4 cellular contexts compared by ENCODE assay signal in the genomic region with DNA sequence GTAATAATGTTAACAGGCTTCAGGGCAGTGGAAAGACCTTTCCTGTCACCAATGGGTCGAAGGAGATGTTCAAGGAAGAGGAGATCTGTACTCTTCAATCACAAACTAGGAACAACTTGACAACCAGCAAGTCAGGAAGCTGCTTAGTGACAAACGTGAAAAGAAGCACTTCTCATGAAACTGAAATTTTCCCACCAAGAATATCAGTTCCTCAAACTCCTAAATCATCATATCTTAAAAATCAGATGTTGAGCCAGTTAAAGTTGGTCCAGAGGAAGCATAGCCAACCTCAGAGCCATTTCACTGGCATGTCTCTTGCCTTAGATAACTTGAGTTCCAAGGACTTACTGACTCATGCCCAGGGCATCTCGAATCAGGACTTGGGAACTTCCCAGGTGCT.
DNase-seq lines count a peak whose midpoint lies in the region; ATAC-seq, FAIRE-seq and TF ChIP-seq lines count a peak whose summit lies in the region.
"Not testable (repeated sequence)": the region's sequence is repeated elsewhere in the genome, so short reads cannot be mapped to it uniquely, and the experiment has no call there.

No MANE protein-coding gene starts in this region.

- not testable (repeated sequence) for TF ChIP-seq CTCF in OCI-LY3 (IDR thresholded peaks at IDR 0.05; ENCODE audit: low read depth, low read length)

- not testable (repeated sequence) for DNase-seq in RCC 7860 (ENCODE audit: low spot score); central memory CD8-positive, alpha-beta T cell (ENCODE audit: low spot score in 2 of 2); stimulated activated naive B cell treated with anti-CD40 and anti-IgM and Interleukin-4, amounts not matched to agents 10 μg/mL and 1 μg/mL and 100 μg/mL, for 72 hours

- H3K27me3 ChIP-seq in OCI-LY3 (ENCODE audit: low read depth, low read length) = peaks cover 15% of the 10 kb centered on the region; the same call in 1 of the 2 replicates

- H3K36me3 Mint-ChIP-seq in central memory CD8-positive, alpha-beta T cell (ENCODE audit: insufficient read depth) = not testable (repeated sequence)
- peaks cover 0 to 13% of the 10 kb centered on the region in 2 donors for H3K36me3 Mint-ChIP-seq in stimulated activated naive B cell treated with anti-CD40 and anti-IgM and Interleukin-4, amounts not matched to agents 10 μg/mL and 1 μg/mL and 100 μg/mL, for 72 hours

- H3K4me1 ChIP-seq in OCI-LY3 (ENCODE audit: low read length) = peaks cover 15% of the 10 kb centered on the region

- not testable (repeated sequence) for H3K9me3 ChIP-seq in OCI-LY3 (ENCODE audit: insufficient read depth, low read length)

- not testable (repeated sequence) for H4K20me1 ChIP-seq in OCI-LY3 (ENCODE audit: insufficient read depth, low read length)

- not testable (repeated sequence) for H3K27ac Mint-ChIP-seq in central memory CD8-positive, alpha-beta T cell (ENCODE audit: low read depth); stimulated activated naive B cell treated with anti-CD40 and anti-IgM and Interleukin-4, amounts not matched to agents 10 μg/mL and 1 μg/mL and 100 μg/mL, for 72 hours

- peaks cover 14% of the 10 kb centered on the region for H3K9me3 Mint-ChIP-seq in central memory CD8-positive, alpha-beta T cell
- H3K9me3 Mint-ChIP-seq in stimulated activated naive B cell treated with anti-CD40 and anti-IgM and Interleukin-4, amounts not matched to agents 10 μg/mL and 1 μg/mL and 100 μg/mL, for 72 hours = peaks cover 8 to 11% of the 10 kb centered on the region in 2 donors

- not testable (repeated sequence) for H3K27ac ChIP-seq in OCI-LY3 (ENCODE audit: low read length)

- H3K4me3 ChIP-seq in OCI-LY3 (ENCODE audit: low read length) = not testable (repeated sequence)

- not testable (repeated sequence) for H3K79me2 ChIP-seq in OCI-LY3 (ENCODE audit: low read length)

- H3K4me3 Mint-ChIP-seq in central memory CD8-positive, alpha-beta T cell; stimulated activated naive B cell treated with anti-CD40 and anti-IgM and Interleukin-4, amounts not matched to agents 10 μg/mL and 1 μg/mL and 100 μg/mL, for 72 hours: not testable (repeated sequence)

- H2AFZ ChIP-seq in OCI-LY3 (ENCODE audit: low read depth, low read length) = not testable (repeated sequence)

- H3K36me3 ChIP-seq in OCI-LY3 (replicated peaks; ENCODE audit: low read depth, low read length) = not testable (repeated sequence)

- not testable (repeated sequence) for H3K27me3 Mint-ChIP-seq in central memory CD8-positive, alpha-beta T cell
- H3K27me3 Mint-ChIP-seq in stimulated activated naive B cell treated with anti-CD40 and anti-IgM and Interleukin-4, amounts not matched to agents 10 μg/mL and 1 μg/mL and 100 μg/mL, for 72 hours = peaks cover 15 to 20% of the 10 kb centered on the region in 2 donors

- peak; percentile 10 for ATAC-seq in central memory CD8-positive, alpha-beta T cell (replicated peaks; ENCODE audit: extremely low read depth, poor library complexity, severe bottlenecking)
- peak; percentile 57 to 67 for ATAC-seq in stimulated activated naive B cell treated with anti-CD40 and anti-IgM and Interleukin-4, amounts not matched to agents 10 μg/mL and 1 μg/mL and 100 μg/mL, for 72 hours (replicated peaks)

- H3K9ac ChIP-seq in OCI-LY3 (ENCODE audit: low read length) = not testable (repeated sequence)

- peak overlapping the region; percentile 33 for H3K4me2 ChIP-seq in OCI-LY3 (ENCODE audit: low read length)

- FAIRE-seq in RCC 7860 (lab: Jason Lieb, UNC) = peak; percentile 96

- H3K4me1 Mint-ChIP-seq in central memory CD8-positive, alpha-beta T cell; stimulated activated naive B cell treated with anti-CD40 and anti-IgM and Interleukin-4, amounts not matched to agents 10 μg/mL and 1 μg/mL and 100 μg/mL, for 72 hours: not testable (repeated sequence)
